In the genomic region with DNA sequence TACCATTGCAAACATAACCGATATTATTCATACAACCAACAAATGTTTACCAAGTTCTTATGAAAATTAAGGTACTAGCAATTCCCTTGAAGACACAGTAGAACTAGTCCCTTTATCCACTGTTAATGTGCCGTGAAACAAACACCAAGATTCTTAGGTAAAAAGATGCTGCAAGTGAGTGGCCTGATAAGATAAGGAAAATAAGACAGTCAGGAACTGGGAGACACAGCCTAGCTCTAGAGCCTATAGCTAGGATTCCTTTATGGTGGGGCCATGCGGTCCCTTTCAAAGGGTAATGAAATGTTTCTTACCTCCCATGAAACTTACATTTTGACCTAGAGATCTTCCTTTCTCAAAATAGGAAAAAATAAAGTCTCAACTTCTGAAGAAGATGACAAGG, we compare ENCODE assay signal across 5 cellular contexts.
"Had no signal": no experiment of that assay in that cellular context is flagged by ENCODE, and none has a peak within 500 bp of the region (broad histone marks: within the 10 kb centered on the region; RNA-seq: fewer than 3 reads in every experiment).

No MANE protein-coding gene starts in this region.

- H3K27ac ChIP-seq: GM23248, KMS-11 had no signal

- H3K27ac Mint-ChIP-seq: H9 had no signal

- DNase-seq: GM23248, H9, IMR-90, KBM-7 had no signal

- H3K9me3 Mint-ChIP-seq: H9 had no signal

- H3K4me3 ChIP-seq: GM23248 had no signal

- H3K9ac ChIP-seq: GM23248, KMS-11 had no signal

- H2AFZ ChIP-seq: GM23248 had no signal

- H3K4me2 ChIP-seq: KMS-11 had no signal

- H3K4me3 Mint-ChIP-seq: H9 had no signal

- H3K4me1 Mint-ChIP-seq: H9 had no signal
